In the genomic region with DNA sequence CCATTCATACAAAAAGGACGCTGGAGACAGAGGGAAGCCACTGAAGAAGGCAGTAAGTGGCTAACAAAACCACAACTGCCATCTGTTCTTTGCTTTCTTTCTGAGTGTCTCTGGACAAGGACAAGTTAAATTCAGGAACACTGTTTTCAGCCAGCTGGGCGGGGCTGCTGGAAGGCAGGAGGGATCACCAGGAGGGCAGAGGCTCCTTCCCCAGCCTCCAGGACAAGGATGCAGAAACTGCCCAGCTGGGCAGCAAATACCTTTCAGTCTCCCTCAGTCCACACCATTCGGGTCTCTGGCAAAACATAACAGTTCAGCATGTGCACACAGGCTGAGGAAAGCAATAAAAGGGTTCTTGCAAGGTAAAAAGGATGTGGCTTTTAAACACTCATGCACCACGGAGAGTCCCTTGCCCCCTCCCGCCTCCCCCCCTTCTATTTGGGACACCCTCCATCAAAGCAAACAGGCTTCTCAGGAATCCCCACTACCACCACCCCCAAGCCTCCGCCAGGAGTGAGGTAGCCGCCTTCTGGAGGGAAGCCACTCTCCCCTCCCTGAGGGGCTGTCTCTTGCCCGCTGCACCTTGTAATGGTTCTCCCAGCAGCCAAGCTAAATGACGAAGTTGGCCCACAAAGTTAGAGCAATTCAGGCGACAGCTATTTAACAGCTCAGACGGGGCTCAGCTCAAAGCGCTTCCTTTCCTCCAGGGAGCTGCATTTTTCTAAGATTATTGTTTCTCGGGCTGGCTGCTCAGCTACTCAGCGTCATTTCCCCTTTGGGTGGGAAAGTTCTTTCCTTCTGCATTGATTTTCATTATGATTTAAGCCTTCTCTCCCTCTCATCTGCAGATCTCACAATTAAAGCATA, we compare ENCODE assay signal across 8 cellular contexts. TPM values are rescaled to one million over a fixed set of nuclear protein-coding genes. Genes with fewer than 3 reads are reported as not detected.
A peak's percentile ranks its signal among the peaks of the same experiment; 100 is the strongest.
DNase-seq lines count a peak whose midpoint lies in the region; ATAC-seq lines count a peak whose summit lies in the region.

No MANE protein-coding gene starts in this region.

- no peak for ATAC-seq in GM19351 (IDR thresholded peaks at IDR 0.05; ENCODE audit: unreplicated experiment)

- H3K9me3 ChIP-seq in BLaER1, result no peaks in the 10 kb centered on the region
- H3K9me3 ChIP-seq in ectodermal cell (ENCODE audit: control insufficient read depth, low read length), result no peaks in the 10 kb centered on the region
- H3K9me3 ChIP-seq in muscle layer of duodenum (ENCODE audit: control insufficient read depth in 1 of 2, low read length in 2 of 2), result no peaks in the 10 kb centered on the region

- H3K27me3 ChIP-seq in BLaER1, result no peaks in the 10 kb centered on the region
- peaks cover 25% of the 10 kb centered on the region for H3K27me3 ChIP-seq in ectodermal cell (ENCODE audit: control insufficient read depth, insufficient read depth, low read length, poor library complexity, severe bottlenecking)
- no peaks in the 10 kb centered on the region for H3K27me3 ChIP-seq in muscle layer of duodenum (ENCODE audit: low read depth, low read length)

- H3K4me3 ChIP-seq in BLaER1, result peak overlapping the region; percentile 45
- H3K4me3 ChIP-seq in Jurkat, Clone E6-1 (ENCODE audit: low read length), result peak overlapping the region; percentile 32
- H3K4me3 ChIP-seq in ectodermal cell (ENCODE audit: insufficient read depth, low read depth, low read length), result no peak overlapping the region
- peak overlapping the region; percentile 12 to 90 for H3K4me3 ChIP-seq in muscle layer of duodenum (ENCODE audit: low read depth in 1 of 2, low read length in 2 of 2)

- WGBS in ectodermal cell, 2 experiments, result 7 to 8% methylated on average over 14 of the region's 14 CpGs

- H3K36me3 ChIP-seq in BLaER1 (peaks cover 12% of the 10 kb centered on the region; the same call in 1 of the 2 replicates), ectodermal cell (ENCODE audit: control insufficient read depth, insufficient read depth, low read length) (no peaks in the 10 kb centered on the region), muscle layer of duodenum (ENCODE audit: control insufficient read depth in 1 of 2, insufficient read depth in 2 of 2, low read length in 2 of 2) (no peaks in the 10 kb centered on the region)

- H3K4me1 ChIP-seq in BLaER1 (peaks cover 63% of the 10 kb centered on the region), ectodermal cell (ENCODE audit: control insufficient read depth, insufficient read depth, low read length) (peaks cover 51% of the 10 kb centered on the region), muscle layer of duodenum (ENCODE audit: control insufficient read depth in 1 of 2, insufficient read depth in 2 of 2, low read length in 2 of 2) (peaks cover 26 to 71% of the 10 kb centered on the region in 2 donors)

- H3K9ac ChIP-seq in BLaER1, result peak overlapping the region; percentile 53; the same call in 1 of the 2 replicates

- H4K20me1 ChIP-seq in BLaER1, result peaks cover 45% of the 10 kb centered on the region

- H3K4me2 ChIP-seq in BLaER1, result peak overlapping the region; percentile 92

- peak; percentile 78 for DNase-seq in Jurkat, Clone E6-1 (ENCODE audit: low read depth, low spot score)
- DNase-seq in activated CD4-positive, alpha-beta T cell treated with anti-CD3 and anti-CD28 coated beads, Interleukin-2, amount 50 U/mL, for 24 hours (ENCODE audit: low read depth in 1 of 2, low spot score in 1 of 2), result peak; percentile 26 to 67
- DNase-seq in stimulated activated CD8-positive, alpha-beta memory T cell treated with anti-CD3 and anti-CD28 coated beads, Interleukin-7, amount 100 ng/mL, for 48 hours (ENCODE audit: extremely low read depth in 1 of 2, low read depth in 1 of 2), result peak; percentile 50 to 57
- DNase-seq in DMS53 (lab: John Stamatoyannopoulos, UW), result no peak

- 0 out of 2 replicates have a peak overlapping the region, but pooled peaks have one; percentile 8 for H3K27ac ChIP-seq in BLaER1
- H3K27ac ChIP-seq in ectodermal cell (ENCODE audit: insufficient read depth, low read depth, low read length, poor library complexity, severe bottlenecking), result peak overlapping the region; percentile 5
- H3K27ac ChIP-seq in muscle layer of duodenum (ENCODE audit: low read length), result peak overlapping the region; percentile 86

RNA-seq across cellular contexts. Expression of a gene that starts 3.8 kb away (rescaled TPM):
- polyA plus RNA-seq in Jurkat, Clone E6-1 (2012; ENCODE audit: insufficient read depth, insufficient read length), result 7.1 TPM
- 18.6 TPM for polyA plus RNA-seq in ectodermal cell (2013, experiment 1 of 4)
- 23.1 TPM for polyA plus RNA-seq in ectodermal cell (2013, experiment 2 of 4)
- polyA plus RNA-seq in ectodermal cell (2013, experiment 3 of 4), result 17.7 TPM
- 20.5 TPM for polyA plus RNA-seq in ectodermal cell (2013, experiment 4 of 4)

Comparison
In these comparisons a context has a peak if more than half of its experiments do, and no peak if none do; other contexts are left out.
1. H3K27ac ChIP-seq: peak in every context shown above with its lines; median percentile 86 in muscle layer of duodenum; 8 in BLaER1; 5 in ectodermal cell.